In genomic region chr2:121810959-121811853, GRCh38 we compare ENCODE assay signal across 9 cellular contexts. TPM values are rescaled to one million over a fixed set of nuclear protein-coding genes. Genes with fewer than 3 reads are reported as not detected.
DNase-seq lines count a peak whose midpoint lies in the region; ATAC-seq and TF ChIP-seq lines count a peak whose summit lies in the region.
"Had no signal": no experiment of that assay in that cellular context is flagged by ENCODE, and none has a peak within 500 bp of the region (broad histone marks: within the 10 kb centered on the region; RNA-seq: fewer than 3 reads in every experiment).

No MANE protein-coding gene starts in this region.

- WGBS in IMR-90 (ENCODE audit: extremely low coverage in 2 of 2, insufficient read length in 1 of 2), 2 experiments = 4% methylated on average over 4 of the region's 17 CpGs; no CpG with 5 or more reads in 1 of the 2 experiments

- intact Hi-C loops in IMR-90 (cut with micrococcal nuclease) = loop anchor here (2.0 kb wide), 1 partner anchor 164 kb away; no protein-coding TSS in a partner anchor
- intact Hi-C loops in left lung (cut with DNase I) = no loop called here

- no peak overlapping the region for H2BK120ac ChIP-seq in IMR-90 (ENCODE audit: low read depth, low read length)

- no peak overlapping the region for H3K4me3 ChIP-seq in IMR-90 (ENCODE audit: insufficient read depth, low read depth, low read length)
- no peak overlapping the region for H3K4me3 ChIP-seq in NT2/D1 (ENCODE audit: insufficient read length, low read depth)
- no peak overlapping the region for H3K4me3 ChIP-seq in left lung

- H3K27me3 Mint-ChIP-seq in type B pancreatic cell = peaks cover 16% of the 10 kb centered on the region

- no peaks in the 10 kb centered on the region for H3K79me1 ChIP-seq in IMR-90 (ENCODE audit: low read depth in 1 of 2, low read length in 2 of 2)

- H3K27me3 ChIP-seq in IMR-90 (ENCODE audit: control insufficient read depth, insufficient read depth, low read length) (peaks cover 7% of the 10 kb centered on the region), NT2/D1 (ENCODE audit: insufficient read depth, insufficient read length) (no peaks in the 10 kb centered on the region), left lung (no peaks in the 10 kb centered on the region)

- POLR2A ChIA-PET in IMR-90 (lab: Charles Lee; ENCODE audit: unreplicated experiment) = no interaction called here

- H2BK20ac ChIP-seq in IMR-90 (ENCODE audit: low read depth, low read length) = no peak overlapping the region

- H3K9ac ChIP-seq in IMR-90 (ENCODE audit: low read depth, low read length) (no peak overlapping the region), NT2/D1 (ENCODE audit: insufficient read length, low read depth) (no peak overlapping the region)

- peak; percentile 86 for ATAC-seq in GM21619 (IDR thresholded peaks at IDR 0.05; ENCODE audit: unreplicated experiment)
- ATAC-seq in IMR-90 (ENCODE audit: low read depth) = peak; percentile 99
- peak; percentile 90 for ATAC-seq in left lung

- no peak overlapping the region for H3K56ac ChIP-seq in IMR-90 (ENCODE audit: extremely low read depth, insufficient read depth, low read length)

- no peak overlapping the region for H4K91ac ChIP-seq in IMR-90 (ENCODE audit: insufficient read depth, low read depth, low read length)

- in situ Hi-C loops in IMR-90 (cut with MboI; ENCODE audit: low sequenced_read_pairs) = loop anchor here (25.0 kb wide), 1 partner anchor 651 kb away; no protein-coding TSS in a partner anchor

- no peak overlapping the region for H3K4ac ChIP-seq in IMR-90 (ENCODE audit: low read depth, low read length)

- no peaks in the 10 kb centered on the region for H3K9me1 ChIP-seq in IMR-90 (ENCODE audit: insufficient read depth, low read length)

- no peak overlapping the region for H3K18ac ChIP-seq in IMR-90 (ENCODE audit: low read depth, low read length)

- dilution Hi-C loops in IMR-90 (cut with HindIII; ENCODE audit: low sequenced_read_pairs, unreplicated experiment) = no loop called here

- H3K4me2 ChIP-seq in IMR-90 (ENCODE audit: low read depth, low read length) = no peak overlapping the region

- no peak overlapping the region for H4K5ac ChIP-seq in IMR-90 (ENCODE audit: low read depth, low read length)

- H3K9me3 ChIP-seq in IMR-90 (ENCODE audit: control insufficient read depth, insufficient read depth, low read length) (no peaks in the 10 kb centered on the region), NT2/D1 (ENCODE audit: insufficient read depth, low read length) (peaks cover 9% of the 10 kb centered on the region; the same call in 1 of the 2 replicates), left lung (no peaks in the 10 kb centered on the region)

- no peak overlapping the region for H2AK5ac ChIP-seq in IMR-90 (ENCODE audit: low read depth, low read length)

- H3K27ac ChIP-seq in IMR-90 (ENCODE audit: insufficient read depth, low read length) (no peak overlapping the region), left lung (no peak overlapping the region)

- no peak overlapping the region for H2AK9ac ChIP-seq in IMR-90 (replicated peaks; ENCODE audit: low read depth, low read length, poor library complexity)

- H2BK15ac ChIP-seq in IMR-90 (ENCODE audit: low read depth, low read length) = no peak overlapping the region

- no peaks in the 10 kb centered on the region for H3K9me3 Mint-ChIP-seq in type B pancreatic cell

- peak overlapping the region; percentile 14 for H3K27ac Mint-ChIP-seq in type B pancreatic cell
- H3K27ac Mint-ChIP-seq: CD4-positive, CD25-positive, alpha-beta regulatory T cell had no signal

- peak; percentile 40 for DNase-seq in NOMO-1 treated with DMSO at 0.1 percent for 48 hours (lab: John Stamatoyannopoulos, UW; ENCODE audit: unreplicated experiment)
- DNase-seq in NOMO-1 treated with dmso at 0.1 percent for 144 hours (lab: John Stamatoyannopoulos, UW; ENCODE audit: unreplicated experiment) = no peak
- peak; percentile 63 for DNase-seq in IMR-90
- peak; percentile 77 for DNase-seq in NT2/D1 (ENCODE audit: low read depth, low spot score)
- DNase-seq in cerebellum (ENCODE audit: low spot score) = peak; percentile 54
- no peak for DNase-seq in left lung
- DNase-seq in type B pancreatic cell (ENCODE audit: extremely low spot score, unreplicated experiment) = no peak

- no peaks in the 10 kb centered on the region for H4K20me1 ChIP-seq in IMR-90 (ENCODE audit: insufficient read depth, low read length)

- H3K36me3 ChIP-seq in IMR-90 (ENCODE audit: control insufficient read depth, insufficient read depth, low read length) (no peaks in the 10 kb centered on the region), NT2/D1 (ENCODE audit: insufficient read depth, insufficient read length, low read length) (no peaks in the 10 kb centered on the region), left lung (no peaks in the 10 kb centered on the region)

- no peak overlapping the region for H4K8ac ChIP-seq in IMR-90 (ENCODE audit: low read depth in 2 of 2, low read length in 2 of 2)

- peaks cover 5% of the 10 kb centered on the region for H3K36me3 Mint-ChIP-seq in type B pancreatic cell
- H3K36me3 Mint-ChIP-seq: CD4-positive, CD25-positive, alpha-beta regulatory T cell had no signal

- peaks cover 9% of the 10 kb centered on the region for H3K4me1 Mint-ChIP-seq in type B pancreatic cell (ENCODE audit: unreplicated experiment)

- CTCF ChIA-PET in IMR-90 (lab: Yijun Ruan, JAX) = interaction anchor here (0.6 to 1.2 kb wide), 6 partner anchors 8 to 781 kb away, joined by 3 to 6 read pairs (median 4); no protein-coding TSS in a partner anchor

- H2BK5ac ChIP-seq in IMR-90 (ENCODE audit: low read depth, low read length, poor library complexity, severe bottlenecking) = no peak overlapping the region

- no peak overlapping the region for H3K4me3 Mint-ChIP-seq in type B pancreatic cell
- H3K4me3 Mint-ChIP-seq: CD4-positive, CD25-positive, alpha-beta regulatory T cell had no signal

- TF ChIP-seq CTCF in IMR-90 (conservative IDR thresholded peaks at IDR 0.05; ENCODE audit: low read depth, low read length) (peak; percentile 64), left lung (IDR thresholded peaks at IDR 0.05) (peak in 1 of 2 donors; percentile 37), type B pancreatic cell (conservative IDR thresholded peaks at IDR 0.05) (peak; percentile 83)

- peak overlapping the region; percentile 45 for H2AFZ ChIP-seq in IMR-90 (replicated peaks; ENCODE audit: low read length, poor library complexity)

- no peaks in the 10 kb centered on the region for H3K4me1 ChIP-seq in IMR-90 (ENCODE audit: control insufficient read depth, insufficient read depth, low read length)
- peaks cover 3% of the 10 kb centered on the region for H3K4me1 ChIP-seq in NT2/D1 (ENCODE audit: insufficient read depth, insufficient read length)
- H3K4me1 ChIP-seq in left lung = no peaks in the 10 kb centered on the region

- no peak overlapping the region for H3K14ac ChIP-seq in IMR-90 (replicated peaks; ENCODE audit: low read depth, low read length)

- no peak overlapping the region for H3K23ac ChIP-seq in IMR-90 (ENCODE audit: low read depth, low read length)

- TF ChIP-seq POLR2A in IMR-90 (IDR thresholded peaks at IDR 0.05; ENCODE audit: low read depth, low read length) = no peak

- peak; percentile 80 for TF ChIP-seq RAD21 in IMR-90 (IDR thresholded peaks at IDR 0.05; ENCODE audit: low read length)

- BruUV-seq in IMR-90 (replicated peaks; lab: Mats Ljungman, UMichigan) = no TSS peak

TF ChIP-seq in IMR-90, 13 proteins besides CTCF, POLR2A, EP300 and RAD21:
- TF ChIP-seq CHD1 (IDR thresholded peaks at IDR 0.05; ENCODE audit: low read depth, low read length) (no peak), SMC3 (IDR thresholded peaks at IDR 0.05; ENCODE audit: low read depth, low read length) (peak; percentile 55)

RNA-seq across cellular contexts. Expression of gene TSN, which starts 55.8 kb away (rescaled TPM):
- 56.3 and 57.5 TPM in 2 replicates for total RNA-seq in IMR-90 (2012; rRNA removed)
- polyA plus RNA-seq in IMR-90 (2012; rRNA removed) = 28.4 and 31.0 TPM in 2 replicates
- 6.5 and 20.6 TPM in 2 replicates for polyA plus RNA-seq in IMR-90 (2012; cell fraction: cytosol; rRNA removed)
- 2.2 and 12.0 TPM in 2 replicates for polyA plus RNA-seq in IMR-90 (2012; cell fraction: nucleus; rRNA removed; ENCODE audit: low replicate concordance)
- total RNA-seq in cerebellum = 51.4 TPM
- 10 to 100 TPM; 51.3 to 56.9 TPM for total RNA-seq in left lung
- 64.6 and 87.6 TPM in 2 replicates for total RNA-seq in type B pancreatic cell (ENCODE audit: low replicate concordance)

Comparison
In these comparisons a context has a peak if more than half of its experiments do, and no peak if none do; other contexts are left out.
1. DNase-seq: peak in NOMO-1 treated with DMSO at 0.1 percent for 48 hours (single experiment), IMR-90 (single experiment), NT2/D1 (single experiment) and cerebellum (single experiment); none in NOMO-1 treated with dmso at 0.1 percent for 144 hours (single experiment), left lung (0 of 2) and type B pancreatic cell (single experiment).
2. Peak in every context shown above with its lines, with median percentiles within 50 percentile points of each other: ATAC-seq.